Comparison of ENCODE assay signal across 26 cellular contexts in genomic region chr6:98816799-98817198, GRCh38. TPM values are rescaled to one million over a fixed set of nuclear protein-coding genes. Genes with fewer than 3 reads are reported as not detected.
"Had no signal": no experiment of that assay in that cellular context is flagged by ENCODE, and none has a peak within 500 bp of the region (broad histone marks: within the 10 kb centered on the region; RNA-seq: fewer than 3 reads in every experiment).

No MANE protein-coding gene starts in this region.

- DNase-seq: stimulated activated CD4-positive, alpha-beta T cell treated with anti-CD3 and anti-CD28 coated beads, Interleukin-2, amount 100 ng/mL, for 48 hours; stimulated activated CD4-positive, alpha-beta T cell treated with anti-CD3 and anti-CD28 coated beads, Interleukin-4, amount 100 ng/mL, for 1 hour; stimulated activated CD4-positive, alpha-beta T cell treated with anti-CD3 and anti-CD28 coated beads, Interleukin-4, amount 100 ng/mL, for 24 hours; stimulated activated CD4-positive, alpha-beta T cell treated with anti-CD3 and anti-CD28 coated beads, Interleukin-4, amount 100 ng/mL, for 4 hours; stimulated activated CD8-positive, alpha-beta memory T cell treated with anti-CD3 and anti-CD28 coated beads, Interleukin-4, amount 100 ng/mL, for 48 hours; stimulated activated naive B cell treated with anti-CD40 and anti-IgM and Interleukin-4, amounts not matched to agents 10 μg/mL and 1 μg/mL and 100 μg/mL, for 72 hours; stimulated activated naive CD4-positive, alpha-beta T cell; stimulated activated naive CD4-positive, alpha-beta T cell treated with Interleukin-2 at 50 U/mL for 16 hours; stimulated activated naive CD8-positive, alpha-beta T cell treated with anti-CD3 and anti-CD28 coated beads, Interleukin-15, amount 100 ng/mL, for 72 hours; stimulated activated naive CD8-positive, alpha-beta T cell treated with anti-CD3 and anti-CD28 coated beads, Interleukin-15, Interleukin-2, amounts not matched to agents 100 U/mL and 50 U/mL, for 24 hours; stomach; substantia nigra; thyroid gland; tibial artery; transverse colon; trophoblast cell; upper lobe of left lung; upper lobe of right lung; uterus had no signal

- FAIRE-seq: urothelium cell line had no signal

- H3K4me3 ChIP-seq: stomach, suprapubic skin, thoracic aorta, thyroid gland, tibial artery, tibial nerve, transverse colon, upper lobe of left lung, upper lobe of right lung, uterus, vagina had no signal

- H3K27ac ChIP-seq: stomach, suprapubic skin, thoracic aorta, thyroid gland, tibial artery, tibial nerve, transverse colon, upper lobe of left lung, upper lobe of right lung, uterus, vagina had no signal

- H3K27me3 ChIP-seq: thyroid gland, tibial nerve, vagina had no signal

- H3K4me1 ChIP-seq: stomach, suprapubic skin, thyroid gland, tibial artery, tibial nerve, transverse colon, upper lobe of left lung, upper lobe of right lung, uterus, vagina had no signal

- H3K9me3 ChIP-seq: suprapubic skin, thoracic aorta, thyroid gland, transverse colon, upper lobe of right lung, uterus, vagina had no signal

- H3K36me3 ChIP-seq: stomach, suprapubic skin, thoracic aorta, thyroid gland, tibial artery, tibial nerve, transverse colon, upper lobe of left lung, upper lobe of right lung, uterus, vagina had no signal

RNA-seq across cellular contexts. Expression of gene POU3F2, which starts 17.6 kb away (rescaled TPM):
- total RNA-seq: subcutaneous adipose tissue, suprapubic skin, thoracic aorta, thyroid gland, transverse colon, upper lobe of left lung, upper lobe of right lung, ureter, uterus, vagina had no signal
- polyA plus RNA-seq: stomach had no signal
